ENCODE assay signal across 10 cellular contexts in genomic region chr12:52151153-52151858, GRCh38. TPM values are rescaled to one million over a fixed set of nuclear protein-coding genes. Genes with fewer than 3 reads are reported as not detected.
DNase-seq lines count a peak whose midpoint lies in the region; ATAC-seq, FAIRE-seq and TF ChIP-seq lines count a peak whose summit lies in the region.
"Had no signal": no experiment of that assay in that cellular context is flagged by ENCODE, and none has a peak within 500 bp of the region (broad histone marks: within the 10 kb centered on the region; RNA-seq: fewer than 3 reads in every experiment).

No MANE protein-coding gene starts in this region.

- H3K79me1 ChIP-seq in H1 (ENCODE audit: low read depth, low read length) = no peaks in the 10 kb centered on the region

- WGBS in H1 (ENCODE audit: extremely low coverage in 1 of 2, insufficient coverage in 1 of 2, insufficient read length in 1 of 2, insufficient replicate concordance in 2 of 2, low coverage in 1 of 2, low lambda C conversion rate in 2 of 2, missing lambda C conversion rate in 1 of 2), 2 experiments = 87% methylated on average over 10 of the region's 11 CpGs; no CpG with 5 or more reads in 1 of the 2 experiments

- H3K9me3 Mint-ChIP-seq in neural progenitor cell = no peaks in the 10 kb centered on the region

- FAIRE-seq in H1 (lab: Jason Lieb, UNC) = no peak
- FAIRE-seq: kidney had no signal

- H3K4me1 ChIP-seq in BLaER1 treated with 17β-estradiol and CSF1 and Interleukin-3, amounts not matched to agents 10 nM and 100 nM = peaks cover 25 to 47% (median 31%) of the 10 kb centered on the region in 10 experiments
- H3K4me1 ChIP-seq in KMS-11 (ENCODE audit: low read depth, poor library complexity, severe bottlenecking) = peaks cover 11% of the 10 kb centered on the region
- peaks cover 5 to 26% (median 11%) of the 10 kb centered on the region in 4 experiments for H3K4me1 ChIP-seq in H1 (replicated peaks in 1 of 4; ENCODE audit: control insufficient read depth in 3 of 4, insufficient read depth in 4 of 4, low read length in 3 of 4)
- H3K4me1 ChIP-seq in neural progenitor cell = peaks cover under 1% of the 10 kb centered on the region

- H3K4me3 ChIP-seq in BLaER1 treated with 17β-estradiol and CSF1 and Interleukin-3, amounts not matched to agents 10 nM and 100 nM = no peak overlapping the region
- H3K4me3 ChIP-seq in KMS-11 (IDR thresholded peaks at IDR 0.05; ENCODE audit: insufficient read depth, low read depth, low read length) = no peak overlapping the region
- H3K4me3 ChIP-seq in H1 (ENCODE audit: extremely low read depth in 1 of 4, insufficient read depth in 2 of 4, low read depth in 3 of 4, low read length in 4 of 4) = no peak overlapping the region
- H3K4me3 ChIP-seq in neural progenitor cell = no peak overlapping the region

- no peak overlapping the region for H3K23ac ChIP-seq in H1 (ENCODE audit: insufficient read length)

- H3K79me2 ChIP-seq in KMS-11 (ENCODE audit: insufficient read depth, low read depth) = no peaks in the 10 kb centered on the region
- no peaks in the 10 kb centered on the region for H3K79me2 ChIP-seq in H1 (ENCODE audit: control insufficient read depth in 1 of 2, insufficient read depth in 2 of 2, low read length in 2 of 2)
- no peaks in the 10 kb centered on the region for H3K79me2 ChIP-seq in neural progenitor cell (ENCODE audit: low read depth)

- no peak overlapping the region for H3K56ac ChIP-seq in H1 (replicated peaks; ENCODE audit: insufficient read length, low read depth, low read length)

- 0 out of 22 replicates have a peak overlapping the region, but pooled peaks of 2 of the 11 experiments have one; percentile 4 to 56 for H3K9ac ChIP-seq in BLaER1 treated with 17β-estradiol and CSF1 and Interleukin-3, amounts not matched to agents 10 nM and 100 nM
- no peak overlapping the region for H3K9ac ChIP-seq in KMS-11
- no peak overlapping the region for H3K9ac ChIP-seq in H1 (replicated peaks in 1 of 4; ENCODE audit: extremely low read depth in 1 of 4, low read depth in 3 of 4, low read length in 3 of 4)
- H3K9ac ChIP-seq in neural progenitor cell = no peak overlapping the region

- peaks cover 11% of the 10 kb centered on the region for H3K27me3 Mint-ChIP-seq in neural progenitor cell (ENCODE audit: insufficient read depth, low read depth)

- H3K14ac ChIP-seq in H1 (ENCODE audit: insufficient read length) = no peak overlapping the region

- TF ChIP-seq POLR2A in H1 (IDR thresholded peaks at IDR 0.05; ENCODE audit: control extremely low read depth in 1 of 2, low read depth in 2 of 2, low read length in 2 of 2) = no peak

- H3K36me3 Mint-ChIP-seq in neural progenitor cell = no peaks in the 10 kb centered on the region

- no peaks in the 10 kb centered on the region; the same call in 1 of the 2 replicates for H3K23me2 ChIP-seq in H1 (ENCODE audit: low read depth, low read length)

- no peak overlapping the region; the same call in 1 of the 2 replicates for H2BK20ac ChIP-seq in H1 (ENCODE audit: low read length)

- H3K4me2 ChIP-seq in BLaER1 treated with 17β-estradiol and CSF1 and Interleukin-3, amounts not matched to agents 10 nM and 100 nM = peak overlapping the region; percentile 45 to 79 (median 72); a peak in 20 of 22 replicates
- H3K4me2 ChIP-seq in KMS-11 (peak overlapping the region; percentile 47; the same call in 1 of the 2 replicates), H1 (ENCODE audit: insufficient read depth in 1 of 2, low read depth in 2 of 2, low read length in 2 of 2) (no peak overlapping the region), neural progenitor cell (no peak overlapping the region)

- H2BK120ac ChIP-seq in H1 (replicated peaks; ENCODE audit: low read depth, low read length) = no peak overlapping the region

- TF ChIP-seq RAD21 in H1 (IDR thresholded peaks at IDR 0.05 in 1 of 2, conservative IDR thresholded peaks at IDR 0.05 in 1 of 2; ENCODE audit: low read depth in 2 of 2, low read length in 2 of 2) = no peak

- no peaks in the 10 kb centered on the region for H3K9me3 ChIP-seq in BLaER1 treated with 17β-estradiol and CSF1 and Interleukin-3, amounts not matched to agents 10 nM and 100 nM (replicated peaks in 1 of 11)
- no peaks in the 10 kb centered on the region for H3K9me3 ChIP-seq in H1 (ENCODE audit: insufficient read depth in 2 of 2, low read depth in 1 of 2, low read length in 1 of 2)
- no peaks in the 10 kb centered on the region for H3K9me3 ChIP-seq in neural progenitor cell (ENCODE audit: low read depth)
- H3K9me3 ChIP-seq: ovary had no signal

- H3K27ac Mint-ChIP-seq in neural progenitor cell = peak overlapping the region; percentile 28

- H3K4ac ChIP-seq in H1 (replicated peaks; ENCODE audit: insufficient read length, low read depth, low read length) = no peak overlapping the region

- H3K27ac ChIP-seq in BLaER1 treated with 17β-estradiol and CSF1 and Interleukin-3, amounts not matched to agents 10 nM and 100 nM = no peak overlapping the region
- H3K27ac ChIP-seq in KMS-11 (no peak overlapping the region), H1 (ENCODE audit: low read depth, low read length) (no peak overlapping the region), neural progenitor cell (no peak overlapping the region)
- H3K27ac ChIP-seq: ovary had no signal

- H2AFZ ChIP-seq in KMS-11 (ENCODE audit: low read depth) (peak overlapping the region; percentile 71), H1 (ENCODE audit: low read length) (no peak overlapping the region), neural progenitor cell (replicated peaks) (no peak overlapping the region)

- H3K27me3 ChIP-seq in BLaER1 treated with 17β-estradiol and CSF1 and Interleukin-3, amounts not matched to agents 10 nM and 100 nM = no peaks in the 10 kb centered on the region
- H3K27me3 ChIP-seq in KMS-11 (ENCODE audit: insufficient read depth, low read depth) = no peaks in the 10 kb centered on the region
- H3K27me3 ChIP-seq in H1 (replicated peaks in 1 of 4; ENCODE audit: control insufficient read depth in 3 of 4, extremely low read depth in 1 of 4, insufficient read depth in 3 of 4, low read length in 3 of 4) = peaks cover 0 to 4% (median 2%) of the 10 kb centered on the region in 4 experiments; a peak in 2 of 7 replicates
- H3K27me3 ChIP-seq in neural progenitor cell = peaks cover 9% of the 10 kb centered on the region
- H3K27me3 ChIP-seq: ovary had no signal

- peak overlapping the region; percentile 12 for H4K91ac ChIP-seq in H1 (replicated peaks; ENCODE audit: insufficient read length, low read length)

- peak overlapping the region; percentile 63 for H2BK12ac ChIP-seq in H1 (ENCODE audit: low read depth, low read length)

- no peaks in the 10 kb centered on the region for H3K36me3 ChIP-seq in BLaER1 treated with 17β-estradiol and CSF1 and Interleukin-3, amounts not matched to agents 10 nM and 100 nM
- H3K36me3 ChIP-seq in KMS-11 (ENCODE audit: insufficient read depth) (no peaks in the 10 kb centered on the region), H1 (ENCODE audit: control insufficient read depth in 2 of 4, insufficient read depth in 4 of 4, low read length in 3 of 4) (no peaks in the 10 kb centered on the region), neural progenitor cell (no peaks in the 10 kb centered on the region)
- H3K36me3 ChIP-seq: ovary had no signal

- no peak for TF ChIP-seq EP300 in H1 (IDR thresholded peaks at IDR 0.05; ENCODE audit: borderline replicate concordance in 1 of 2, low read depth in 2 of 2, low read length in 2 of 2)

- H4K8ac ChIP-seq in H1 (ENCODE audit: extremely low read depth, insufficient read depth, low read length) = no peak overlapping the region

- POLR2A ChIA-PET in H1 (lab: Charles Lee; ENCODE audit: partially characterized antibody) = no interaction called here

- DNase-seq in H1 (ENCODE audit: low read depth in 1 of 2, low spot score in 2 of 2) = no peak
- no peak for DNase-seq in neural progenitor cell (ENCODE audit: low spot score)
- DNase-seq in AG08396 (ENCODE audit: low spot score) = no peak
- no peak for DNase-seq in amygdala (lab: John Stamatoyannopoulos, UW)
- DNase-seq in COLO668 (lab: John Stamatoyannopoulos, UW; ENCODE audit: unreplicated experiment) = no peak

- peak overlapping the region; percentile 18; the same call in 1 of the 2 replicates for H2AK5ac ChIP-seq in H1 (ENCODE audit: low read depth, low read length)

- H3K4me1 Mint-ChIP-seq in neural progenitor cell = peaks cover 16% of the 10 kb centered on the region

- H3K18ac ChIP-seq in H1 (ENCODE audit: extremely low read depth, low read length) = 0 out of 2 replicates have a peak overlapping the region, but pooled peaks have one; percentile 24

- H2BK15ac ChIP-seq in H1 (ENCODE audit: low read length) = peak overlapping the region; percentile 97

- H4K5ac ChIP-seq in H1 (ENCODE audit: insufficient read length, low read depth, low read length) = no peak overlapping the region

- H3K4me3 Mint-ChIP-seq in neural progenitor cell = peak overlapping the region; percentile 48

- CTCF ChIA-PET in H1 (lab: Charles Lee; ENCODE audit: partially characterized antibody) = interaction anchor here (0.8 to 3.5 kb wide), 17 partner anchors 8 to 727 kb away, joined by 3 to 26 read pairs (median 4); no protein-coding TSS in a partner anchor

- no peak for ATAC-seq in HG02870 (IDR thresholded peaks at IDR 0.05; ENCODE audit: unreplicated experiment)

- H3F3A ChIP-seq in neural progenitor cell (ENCODE audit: low read depth) = no peaks in the 10 kb centered on the region

- no peak for TF ChIP-seq CTCF in KMS-11 (conservative IDR thresholded peaks at IDR 0.05; ENCODE audit: low read depth, low read length)
- TF ChIP-seq CTCF in H1 (IDR thresholded peaks at IDR 0.05; ENCODE audit: control extremely low read depth in 1 of 3, insufficient read depth in 1 of 3, low read depth in 1 of 3, low read length in 3 of 3) = no peak
- TF ChIP-seq CTCF in neural progenitor cell (IDR thresholded peaks at IDR 0.05) = no peak

- 0 out of 2 replicates have a peak overlapping the region, but pooled peaks have one; percentile 26 for H2BK5ac ChIP-seq in H1 (ENCODE audit: low read depth, low read length)

- no peaks in the 10 kb centered on the region for H4K20me1 ChIP-seq in BLaER1 treated with 17β-estradiol and CSF1 and Interleukin-3, amounts not matched to agents 10 nM and 100 nM
- H4K20me1 ChIP-seq in KMS-11 (ENCODE audit: insufficient read depth) (no peaks in the 10 kb centered on the region), H1 (replicated peaks in 1 of 2; ENCODE audit: control insufficient read depth in 1 of 2, insufficient read depth in 2 of 2, low read length in 2 of 2) (peaks cover 0 to 2% of the 10 kb centered on the region in 2 experiments), neural progenitor cell (ENCODE audit: low read depth) (no peaks in the 10 kb centered on the region)

RNA-seq across cellular contexts. Expression of gene KRT80, which starts 40.5 kb away (rescaled TPM):
- total RNA-seq in H1 (2021; fragmentation: NEBNext Ultra II Directional; extraction: Animal tissue kit (Norgen Biotek cat#: 25700)) = 0.08 TPM in 1 of 2 replicates, not detected in the other
- 0.05 and 0.06 TPM in 2 replicates for polyA plus RNA-seq in H1 (2011; rRNA removed)
- polyA plus RNA-seq in H1 (2011; cell fraction: cytosol; rRNA removed) = 0.05 TPM
- 0.06 TPM for polyA plus RNA-seq in H1 (2011; cell fraction: nucleus; rRNA removed)
- 0.05 to 0.06 TPM in 2 of 4 replicates, not detected in the others for polyA plus RNA-seq in H1 (2012, experiment 1 of 2)
- polyA plus RNA-seq in H1 (2012, experiment 2 of 2) = 0.07 TPM
- 0.04 TPM for polyA plus RNA-seq in H1 (2013, experiment 1 of 2)
- polyA plus RNA-seq in H1 (2013, experiment 2 of 2) = 0.09 TPM
- polyA minus RNA-seq in H1 (2011; rRNA and poly(A)+ RNA removed) = 0.03 and 0.10 TPM in 2 replicates
- 0.37 TPM for polyA minus RNA-seq in H1 (2011; cell fraction: cytosol; rRNA and poly(A)+ RNA removed)
- 0.20 TPM for polyA minus RNA-seq in H1 (2011; cell fraction: nucleus; rRNA and poly(A)+ RNA removed)
- 0.12 TPM in 1 of 2 replicates, not detected in the other for total RNA-seq in neural progenitor cell (ENCODE audit: low replicate concordance)

Comparison
In these comparisons a context has a peak if more than half of its experiments do, and no peak if none do; other contexts are left out.
1. H3K4me2 ChIP-seq: peak in BLaER1 treated with 17β-estradiol and CSF1 and Interleukin-3, amounts not matched to agents 10 nM and 100 nM (11 of 11) and KMS-11 (single experiment); none in H1 (0 of 2) and neural progenitor cell (single experiment).